In the genomic region with DNA sequence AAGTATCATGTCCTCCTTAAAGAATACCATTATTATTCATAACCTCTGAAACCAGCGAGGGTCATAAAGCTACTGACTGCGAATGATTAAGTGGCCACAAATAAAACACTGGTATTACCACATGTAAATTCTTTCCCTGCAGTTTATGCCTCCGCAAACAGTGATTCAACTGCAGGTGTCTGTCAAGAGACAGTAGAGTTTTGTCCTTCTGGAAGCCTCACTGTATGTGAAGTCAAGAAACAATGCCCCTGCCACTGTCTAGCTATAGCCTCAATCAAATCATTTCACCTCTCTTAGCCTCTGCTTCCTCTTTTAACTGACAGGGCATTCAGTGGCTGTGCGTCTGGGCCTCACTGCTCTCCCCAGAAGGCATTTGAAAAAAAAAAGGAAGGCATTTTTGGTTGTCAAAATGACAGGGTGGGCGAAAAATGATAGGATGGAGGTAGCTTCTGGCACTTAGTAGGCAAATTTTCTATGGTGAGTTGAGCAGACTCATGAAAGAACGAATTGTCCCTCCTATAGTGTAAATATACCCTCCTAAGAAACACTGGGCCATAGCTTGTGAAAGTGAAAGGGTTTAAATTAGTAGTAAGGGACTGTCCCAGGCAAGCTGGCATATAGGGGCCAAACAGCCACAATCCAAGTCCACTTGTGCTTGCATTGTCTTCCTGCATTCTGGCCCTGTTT, we compare ENCODE assay signal across 8 cellular contexts.
DNase-seq lines count a peak whose midpoint lies in the region; ATAC-seq and TF ChIP-seq lines count a peak whose summit lies in the region.

No MANE protein-coding gene starts in this region.

- peak overlapping the region; percentile 33 to 66 (median 50) for H3K27ac ChIP-seq in upper lobe of left lung
- no peak overlapping the region for H3K27ac ChIP-seq in caudate nucleus (ENCODE audit: low read depth, low read length)
- no peak overlapping the region for H3K27ac ChIP-seq in effector memory CD4-positive, alpha-beta T cell (ENCODE audit: insufficient read depth, low read length, poor library complexity, severe bottlenecking)

- H3K4me1 ChIP-seq in upper lobe of left lung, result peaks cover 23 to 35% (median 25%) of the 10 kb centered on the region in 4 donors
- no peaks in the 10 kb centered on the region for H3K4me1 ChIP-seq in effector memory CD4-positive, alpha-beta T cell (ENCODE audit: control insufficient read depth, insufficient read depth, low read length, poor library complexity, severe bottlenecking)

- peaks cover 3% of the 10 kb centered on the region for H3K36me3 Mint-ChIP-seq in activated CD8-positive, alpha-beta T cell treated with anti-CD3 and anti-CD28 coated beads, Interleukin-2, amount 10 ng/mL, durations not matched to agents 7 days and 5 days (ENCODE audit: low read depth)

- peaks cover 12% of the 10 kb centered on the region for H3K4me1 Mint-ChIP-seq in activated CD8-positive, alpha-beta T cell treated with anti-CD3 and anti-CD28 coated beads, Interleukin-2, amount 10 ng/mL, durations not matched to agents 7 days and 5 days (ENCODE audit: low read depth)

- H3K36me3 ChIP-seq in upper lobe of left lung, result no peaks in the 10 kb centered on the region
- no peaks in the 10 kb centered on the region for H3K36me3 ChIP-seq in effector memory CD4-positive, alpha-beta T cell (ENCODE audit: control insufficient read depth, insufficient read depth, low read length)

- ATAC-seq in GM21576 (IDR thresholded peaks at IDR 0.05; ENCODE audit: unreplicated experiment) (peak; percentile 79), upper lobe of left lung (ENCODE audit: low FRiP score in 2 of 2) (peak in 1 of 2 donors; percentile 38)
- ATAC-seq in activated CD8-positive, alpha-beta T cell treated with anti-CD3 and anti-CD28 coated beads, Interleukin-2, amount 10 ng/mL, durations not matched to agents 7 days and 5 days, result peak; percentile 64

- TF ChIP-seq CTCF in GM12865 (IDR thresholded peaks at IDR 0.05; ENCODE audit: insufficient read depth, low read depth, low read length, missing control alignments), result no peak
- TF ChIP-seq CTCF in upper lobe of left lung (IDR thresholded peaks at IDR 0.05), result no peak

- no peaks in the 10 kb centered on the region for H3K9me3 ChIP-seq in upper lobe of left lung
- no peaks in the 10 kb centered on the region for H3K9me3 ChIP-seq in effector memory CD4-positive, alpha-beta T cell (ENCODE audit: control insufficient read depth, low read length)

- H3K9me3 Mint-ChIP-seq in activated CD8-positive, alpha-beta T cell treated with anti-CD3 and anti-CD28 coated beads, Interleukin-2, amount 10 ng/mL, durations not matched to agents 7 days and 5 days (ENCODE audit: insufficient read depth), result no peaks in the 10 kb centered on the region

- H3K27me3 Mint-ChIP-seq in activated CD8-positive, alpha-beta T cell treated with anti-CD3 and anti-CD28 coated beads, Interleukin-2, amount 10 ng/mL, durations not matched to agents 7 days and 5 days (ENCODE audit: low read depth), result no peaks in the 10 kb centered on the region

- H3K27ac Mint-ChIP-seq in activated CD8-positive, alpha-beta T cell treated with anti-CD3 and anti-CD28 coated beads, Interleukin-2, amount 10 ng/mL, durations not matched to agents 7 days and 5 days, result peak overlapping the region; percentile 2

- POLR2A ChIA-PET in activated CD8-positive, alpha-beta T cell treated with anti-CD3 and anti-CD28 coated beads, Interleukin-2, amount 10 ng/mL, durations not matched to agents 7 days and 5 days (lab: Charles Lee), result interaction anchor here (0.6 to 0.8 kb wide), 2 partner anchors 153 to 214 kb away, joined by 3 to 5 read pairs; no protein-coding TSS in a partner anchor

- H3K4me3 ChIP-seq in GM12865 (ENCODE audit: low read depth, low read length) (peak overlapping the region; percentile 42), upper lobe of left lung (no peak overlapping the region)
- no peak overlapping the region for H3K4me3 ChIP-seq in effector memory CD4-positive, alpha-beta T cell (ENCODE audit: insufficient read depth, low read depth, low read length, poor library complexity, severe bottlenecking)

- CTCF ChIA-PET in activated CD8-positive, alpha-beta T cell treated with anti-CD3 and anti-CD28 coated beads, Interleukin-2, amount 10 ng/mL, durations not matched to agents 7 days and 5 days (lab: Charles Lee), result interaction anchor here (0.8 to 1.5 kb wide), 8 partner anchors 10 to 216 kb away, joined by 3 to 5 read pairs (median 4); no protein-coding TSS in a partner anchor

- no peak for TF ChIP-seq EP300 in upper lobe of left lung (IDR thresholded peaks at IDR 0.05)

- DNase-seq in GM12865 (ENCODE audit: low read depth) (peak; percentile 82), HT1080 (ENCODE audit: low read depth) (peak; percentile 98), kidney tubule cell (ENCODE audit: low spot score) (peak; percentile 96), upper lobe of left lung (no peak), caudate nucleus (lab: John Stamatoyannopoulos, UW) (no peak)
- no peak for DNase-seq in activated CD8-positive, alpha-beta T cell treated with anti-CD3 and anti-CD28 coated beads, Interleukin-2, amount 10 ng/mL, durations not matched to agents 7 days and 5 days
- DNase-seq in effector memory CD4-positive, alpha-beta T cell, result no peak

- WGBS in upper lobe of left lung, 2 donors, result 55 to 57% methylated on average over 6 of the region's 6 CpGs

- no peak for TF ChIP-seq POLR2A in upper lobe of left lung (IDR thresholded peaks at IDR 0.05)

- peak overlapping the region; percentile 12 for H3K4me3 Mint-ChIP-seq in activated CD8-positive, alpha-beta T cell treated with anti-CD3 and anti-CD28 coated beads, Interleukin-2, amount 10 ng/mL, durations not matched to agents 7 days and 5 days

- H3K27me3 ChIP-seq in upper lobe of left lung, result no peaks in the 10 kb centered on the region
- no peaks in the 10 kb centered on the region for H3K27me3 ChIP-seq in effector memory CD4-positive, alpha-beta T cell (replicated peaks; ENCODE audit: control insufficient read depth, insufficient read depth, low read length, poor library complexity, severe bottlenecking)

Comparison
In these comparisons a context has a peak if more than half of its experiments do, and no peak if none do; other contexts are left out.
1. DNase-seq: peak in GM12865 (single experiment), HT1080 (single experiment) and kidney tubule cell (single experiment); none in activated CD8-positive, alpha-beta T cell treated with anti-CD3 and anti-CD28 coated beads, Interleukin-2, amount 10 ng/mL, durations not matched to agents 7 days and 5 days (single experiment), upper lobe of left lung (0 of 2), caudate nucleus (0 of 61) and effector memory CD4-positive, alpha-beta T cell (0 of 3).
2. H3K27ac ChIP-seq: peak in upper lobe of left lung (4 of 4); none in caudate nucleus (single experiment) and effector memory CD4-positive, alpha-beta T cell (single experiment).